In the genomic region with DNA sequence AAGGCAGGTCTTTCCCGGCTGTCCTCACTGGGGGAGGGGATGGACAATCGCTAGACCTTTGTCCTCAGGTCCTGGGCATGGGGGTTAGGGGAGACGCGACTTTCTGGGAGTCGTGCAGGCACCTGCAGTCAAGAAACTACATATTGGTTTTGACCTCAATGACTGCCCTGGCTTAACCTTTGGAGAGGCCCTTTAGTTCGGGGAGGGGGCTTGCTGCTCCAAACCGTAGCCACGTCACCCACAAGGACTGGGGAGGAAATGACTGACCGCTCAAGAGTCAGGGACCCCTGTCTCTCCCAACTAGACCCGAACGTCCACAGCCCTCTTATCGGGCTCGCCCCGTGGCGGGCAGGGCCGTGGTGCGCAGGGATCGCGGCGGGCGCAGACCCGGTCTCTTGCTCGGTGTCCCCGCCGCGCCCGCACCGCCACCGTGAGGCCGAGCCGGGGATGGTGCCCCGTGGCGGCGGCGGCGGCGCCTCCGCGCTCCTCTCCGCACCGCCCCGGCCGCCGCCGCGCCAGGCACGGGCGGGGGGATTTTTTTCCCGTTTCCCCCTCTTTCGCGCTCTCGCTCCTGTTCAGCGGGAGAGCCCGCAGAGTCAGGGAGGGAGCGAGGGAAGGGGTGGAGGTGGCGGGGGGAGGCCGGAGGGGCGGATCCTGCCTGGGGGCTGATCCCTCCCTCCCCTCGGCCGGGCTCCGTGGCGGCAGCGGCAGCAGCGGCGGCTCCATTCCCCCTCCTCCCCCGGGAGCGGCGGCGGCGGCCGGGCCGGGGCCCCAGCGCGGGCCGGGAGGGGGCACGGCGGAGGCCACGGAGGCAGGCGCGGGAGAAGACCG, we compare ENCODE assay signal across 1 cellular context.
TF ChIP-seq lines count a peak whose summit lies in the region.

A gene (plus strand): TSS at position 696 of the 831 bp plus-strand sequence. CDS start 3,579 bp downstream, outside the sequence.

TF ChIP-seq in K562, 482 proteins besides CTCF, POLR2A, EP300 and RAD21 (continued from another document and continues in another):
- no peak for TF ChIP-seq MAFG (tag; conservative IDR thresholded peaks at IDR 0.05)
- TF ChIP-seq KLF13 (tag; IDR thresholded peaks at IDR 0.05; ENCODE audit: borderline replicate concordance, low read depth), result no peak
- no peak for TF ChIP-seq POLR2B (IDR thresholded peaks at IDR 0.05; ENCODE audit: low read depth, partially characterized antibody)
- TF ChIP-seq FOXJ3 (CRISPR knock-in tag; IDR thresholded peaks at IDR 0.05), result no peak
- TF ChIP-seq, protein P1, sequence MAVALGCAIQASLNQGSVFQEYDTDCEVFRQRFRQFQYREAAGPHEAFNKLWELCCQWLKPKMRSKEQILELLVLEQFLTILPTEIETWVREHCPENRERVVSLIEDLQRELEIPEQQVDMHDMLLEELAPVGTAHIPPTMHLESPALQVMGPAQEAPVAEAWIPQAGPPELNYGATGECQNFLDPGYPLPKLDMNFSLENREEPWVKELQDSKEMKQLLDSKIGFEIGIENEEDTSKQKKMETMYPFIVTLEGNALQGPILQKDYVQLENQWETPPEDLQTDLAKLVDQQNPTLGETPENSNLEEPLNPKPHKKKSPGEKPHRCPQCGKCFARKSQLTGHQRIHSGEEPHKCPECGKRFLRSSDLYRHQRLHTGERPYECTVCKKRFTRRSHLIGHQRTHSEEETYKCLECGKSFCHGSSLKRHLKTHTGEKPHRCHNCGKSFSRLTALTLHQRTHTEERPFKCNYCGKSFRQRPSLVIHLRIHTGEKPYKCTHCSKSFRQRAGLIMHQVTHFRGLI (CRISPR knock-in tag; IDR thresholded peaks at IDR 0.05), result no peak
- no peak for TF ChIP-seq SIX5 (IDR thresholded peaks at IDR 0.05; ENCODE audit: borderline replicate concordance in 1 of 2, insufficient read depth in 1 of 2, low read depth in 1 of 2, low read length in 2 of 2)
- TF ChIP-seq, protein P2, sequence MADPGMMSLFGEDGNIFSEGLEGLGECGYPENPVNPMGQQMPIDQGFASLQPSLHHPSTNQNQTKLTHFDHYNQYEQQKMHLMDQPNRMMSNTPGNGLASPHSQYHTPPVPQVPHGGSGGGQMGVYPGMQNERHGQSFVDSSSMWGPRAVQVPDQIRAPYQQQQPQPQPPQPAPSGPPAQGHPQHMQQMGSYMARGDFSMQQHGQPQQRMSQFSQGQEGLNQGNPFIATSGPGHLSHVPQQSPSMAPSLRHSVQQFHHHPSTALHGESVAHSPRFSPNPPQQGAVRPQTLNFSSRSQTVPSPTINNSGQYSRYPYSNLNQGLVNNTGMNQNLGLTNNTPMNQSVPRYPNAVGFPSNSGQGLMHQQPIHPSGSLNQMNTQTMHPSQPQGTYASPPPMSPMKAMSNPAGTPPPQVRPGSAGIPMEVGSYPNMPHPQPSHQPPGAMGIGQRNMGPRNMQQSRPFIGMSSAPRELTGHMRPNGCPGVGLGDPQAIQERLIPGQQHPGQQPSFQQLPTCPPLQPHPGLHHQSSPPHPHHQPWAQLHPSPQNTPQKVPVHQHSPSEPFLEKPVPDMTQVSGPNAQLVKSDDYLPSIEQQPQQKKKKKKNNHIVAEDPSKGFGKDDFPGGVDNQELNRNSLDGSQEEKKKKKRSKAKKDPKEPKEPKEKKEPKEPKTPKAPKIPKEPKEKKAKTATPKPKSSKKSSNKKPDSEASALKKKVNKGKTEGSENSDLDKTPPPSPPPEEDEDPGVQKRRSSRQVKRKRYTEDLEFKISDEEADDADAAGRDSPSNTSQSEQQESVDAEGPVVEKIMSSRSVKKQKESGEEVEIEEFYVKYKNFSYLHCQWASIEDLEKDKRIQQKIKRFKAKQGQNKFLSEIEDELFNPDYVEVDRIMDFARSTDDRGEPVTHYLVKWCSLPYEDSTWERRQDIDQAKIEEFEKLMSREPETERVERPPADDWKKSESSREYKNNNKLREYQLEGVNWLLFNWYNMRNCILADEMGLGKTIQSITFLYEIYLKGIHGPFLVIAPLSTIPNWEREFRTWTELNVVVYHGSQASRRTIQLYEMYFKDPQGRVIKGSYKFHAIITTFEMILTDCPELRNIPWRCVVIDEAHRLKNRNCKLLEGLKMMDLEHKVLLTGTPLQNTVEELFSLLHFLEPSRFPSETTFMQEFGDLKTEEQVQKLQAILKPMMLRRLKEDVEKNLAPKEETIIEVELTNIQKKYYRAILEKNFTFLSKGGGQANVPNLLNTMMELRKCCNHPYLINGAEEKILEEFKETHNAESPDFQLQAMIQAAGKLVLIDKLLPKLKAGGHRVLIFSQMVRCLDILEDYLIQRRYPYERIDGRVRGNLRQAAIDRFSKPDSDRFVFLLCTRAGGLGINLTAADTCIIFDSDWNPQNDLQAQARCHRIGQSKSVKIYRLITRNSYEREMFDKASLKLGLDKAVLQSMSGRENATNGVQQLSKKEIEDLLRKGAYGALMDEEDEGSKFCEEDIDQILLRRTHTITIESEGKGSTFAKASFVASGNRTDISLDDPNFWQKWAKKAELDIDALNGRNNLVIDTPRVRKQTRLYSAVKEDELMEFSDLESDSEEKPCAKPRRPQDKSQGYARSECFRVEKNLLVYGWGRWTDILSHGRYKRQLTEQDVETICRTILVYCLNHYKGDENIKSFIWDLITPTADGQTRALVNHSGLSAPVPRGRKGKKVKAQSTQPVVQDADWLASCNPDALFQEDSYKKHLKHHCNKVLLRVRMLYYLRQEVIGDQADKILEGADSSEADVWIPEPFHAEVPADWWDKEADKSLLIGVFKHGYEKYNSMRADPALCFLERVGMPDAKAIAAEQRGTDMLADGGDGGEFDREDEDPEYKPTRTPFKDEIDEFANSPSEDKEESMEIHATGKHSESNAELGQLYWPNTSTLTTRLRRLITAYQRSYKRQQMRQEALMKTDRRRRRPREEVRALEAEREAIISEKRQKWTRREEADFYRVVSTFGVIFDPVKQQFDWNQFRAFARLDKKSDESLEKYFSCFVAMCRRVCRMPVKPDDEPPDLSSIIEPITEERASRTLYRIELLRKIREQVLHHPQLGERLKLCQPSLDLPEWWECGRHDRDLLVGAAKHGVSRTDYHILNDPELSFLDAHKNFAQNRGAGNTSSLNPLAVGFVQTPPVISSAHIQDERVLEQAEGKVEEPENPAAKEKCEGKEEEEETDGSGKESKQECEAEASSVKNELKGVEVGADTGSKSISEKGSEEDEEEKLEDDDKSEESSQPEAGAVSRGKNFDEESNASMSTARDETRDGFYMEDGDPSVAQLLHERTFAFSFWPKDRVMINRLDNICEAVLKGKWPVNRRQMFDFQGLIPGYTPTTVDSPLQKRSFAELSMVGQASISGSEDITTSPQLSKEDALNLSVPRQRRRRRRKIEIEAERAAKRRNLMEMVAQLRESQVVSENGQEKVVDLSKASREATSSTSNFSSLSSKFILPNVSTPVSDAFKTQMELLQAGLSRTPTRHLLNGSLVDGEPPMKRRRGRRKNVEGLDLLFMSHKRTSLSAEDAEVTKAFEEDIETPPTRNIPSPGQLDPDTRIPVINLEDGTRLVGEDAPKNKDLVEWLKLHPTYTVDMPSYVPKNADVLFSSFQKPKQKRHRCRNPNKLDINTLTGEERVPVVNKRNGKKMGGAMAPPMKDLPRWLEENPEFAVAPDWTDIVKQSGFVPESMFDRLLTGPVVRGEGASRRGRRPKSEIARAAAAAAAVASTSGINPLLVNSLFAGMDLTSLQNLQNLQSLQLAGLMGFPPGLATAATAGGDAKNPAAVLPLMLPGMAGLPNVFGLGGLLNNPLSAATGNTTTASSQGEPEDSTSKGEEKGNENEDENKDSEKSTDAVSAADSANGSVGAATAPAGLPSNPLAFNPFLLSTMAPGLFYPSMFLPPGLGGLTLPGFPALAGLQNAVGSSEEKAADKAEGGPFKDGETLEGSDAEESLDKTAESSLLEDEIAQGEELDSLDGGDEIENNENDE (IDR thresholded peaks at IDR 0.05; ENCODE audit: low read depth, low read length), result no peak
- TF ChIP-seq RBM25 (IDR thresholded peaks at IDR 0.05; ENCODE audit: low read depth, low read length, severe bottlenecking), result peak; percentile 7
- no peak for TF ChIP-seq TCF7 (IDR thresholded peaks at IDR 0.05; ENCODE audit: borderline replicate concordance)
- TF ChIP-seq MYC (IDR thresholded peaks at IDR 0.05; ENCODE audit: low read depth, low read length), result peak; percentile 63
- TF ChIP-seq MYC (CRISPR knock-in tag; IDR thresholded peaks at IDR 0.05; ENCODE audit: borderline replicate concordance, low read depth), result no peak
- TF ChIP-seq HDAC8 (tag; IDR thresholded peaks at IDR 0.05), result 0 out of 2 replicates have a peak, but pooled peaks have one; percentile 73
- 0 out of 2 replicates have a peak, but pooled peaks have one; percentile 17 for TF ChIP-seq TCF3 (CRISPR knock-in tag; IDR thresholded peaks at IDR 0.05)
- TF ChIP-seq, protein P3, sequence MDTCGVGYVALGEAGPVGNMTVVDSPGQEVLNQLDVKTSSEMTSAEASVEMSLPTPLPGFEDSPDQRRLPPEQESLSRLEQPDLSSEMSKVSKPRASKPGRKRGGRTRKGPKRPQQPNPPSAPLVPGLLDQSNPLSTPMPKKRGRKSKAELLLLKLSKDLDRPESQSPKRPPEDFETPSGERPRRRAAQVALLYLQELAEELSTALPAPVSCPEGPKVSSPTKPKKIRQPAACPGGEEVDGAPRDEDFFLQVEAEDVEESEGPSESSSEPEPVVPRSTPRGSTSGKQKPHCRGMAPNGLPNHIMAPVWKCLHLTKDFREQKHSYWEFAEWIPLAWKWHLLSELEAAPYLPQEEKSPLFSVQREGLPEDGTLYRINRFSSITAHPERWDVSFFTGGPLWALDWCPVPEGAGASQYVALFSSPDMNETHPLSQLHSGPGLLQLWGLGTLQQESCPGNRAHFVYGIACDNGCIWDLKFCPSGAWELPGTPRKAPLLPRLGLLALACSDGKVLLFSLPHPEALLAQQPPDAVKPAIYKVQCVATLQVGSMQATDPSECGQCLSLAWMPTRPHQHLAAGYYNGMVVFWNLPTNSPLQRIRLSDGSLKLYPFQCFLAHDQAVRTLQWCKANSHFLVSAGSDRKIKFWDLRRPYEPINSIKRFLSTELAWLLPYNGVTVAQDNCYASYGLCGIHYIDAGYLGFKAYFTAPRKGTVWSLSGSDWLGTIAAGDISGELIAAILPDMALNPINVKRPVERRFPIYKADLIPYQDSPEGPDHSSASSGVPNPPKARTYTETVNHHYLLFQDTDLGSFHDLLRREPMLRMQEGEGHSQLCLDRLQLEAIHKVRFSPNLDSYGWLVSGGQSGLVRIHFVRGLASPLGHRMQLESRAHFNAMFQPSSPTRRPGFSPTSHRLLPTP (IDR thresholded peaks at IDR 0.05; ENCODE audit: borderline replicate concordance, extremely low read depth, insufficient read length), result no peak
- TF ChIP-seq PCBP2 (IDR thresholded peaks at IDR 0.05; ENCODE audit: low read depth, low read length, poor library complexity, severe bottlenecking), result no peak
- TF ChIP-seq NR2F6 (CRISPR knock-in tag; IDR thresholded peaks at IDR 0.05), result no peak
- TF ChIP-seq MEF2D (tag; conservative IDR thresholded peaks at IDR 0.05; ENCODE audit: low read depth), result no peak
- TF ChIP-seq ILF3 (IDR thresholded peaks at IDR 0.05; ENCODE audit: borderline replicate concordance), result peak; percentile 54; the same call in 1 of the 2 replicates
- no peak for TF ChIP-seq THRAP3 (IDR thresholded peaks at IDR 0.05; ENCODE audit: borderline replicate concordance)
- TF ChIP-seq ZNF561 (CRISPR knock-in tag; conservative IDR thresholded peaks at IDR 0.05), result no peak
- TF ChIP-seq GTF2E2 (tag; IDR thresholded peaks at IDR 0.05), result peak; percentile 87; the same call in 1 of the 2 replicates
- TF ChIP-seq, protein P4, sequence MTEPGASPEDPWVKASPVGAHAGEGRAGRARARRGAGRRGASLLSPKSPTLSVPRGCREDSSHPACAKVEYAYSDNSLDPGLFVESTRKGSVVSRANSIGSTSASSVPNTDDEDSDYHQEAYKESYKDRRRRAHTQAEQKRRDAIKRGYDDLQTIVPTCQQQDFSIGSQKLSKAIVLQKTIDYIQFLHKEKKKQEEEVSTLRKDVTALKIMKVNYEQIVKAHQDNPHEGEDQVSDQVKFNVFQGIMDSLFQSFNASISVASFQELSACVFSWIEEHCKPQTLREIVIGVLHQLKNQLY (CRISPR knock-in tag; conservative IDR thresholded peaks at IDR 0.05), result no peak
- TF ChIP-seq ZEB2 (IDR thresholded peaks at IDR 0.05), result no peak
- 0 out of 2 replicates have a peak, but pooled peaks have one; percentile 71 for TF ChIP-seq ZNF12 (CRISPR knock-in tag; IDR thresholded peaks at IDR 0.05)
- TF ChIP-seq, protein P5, sequence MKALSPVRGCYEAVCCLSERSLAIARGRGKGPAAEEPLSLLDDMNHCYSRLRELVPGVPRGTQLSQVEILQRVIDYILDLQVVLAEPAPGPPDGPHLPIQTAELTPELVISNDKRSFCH (CRISPR knock-in tag; IDR thresholded peaks at IDR 0.05), result no peak
- TF ChIP-seq, protein P5 (tag; IDR thresholded peaks at IDR 0.05), result peak; percentile 72; the same call in 1 of the 2 replicates
- TF ChIP-seq ZNF436 (CRISPR knock-in tag; IDR thresholded peaks at IDR 0.05), result no peak
- peak in 1 of 3 experiments; percentile 53 for TF ChIP-seq YY1 (IDR thresholded peaks at IDR 0.05; ENCODE audit: borderline replicate concordance in 1 of 3, control insufficient read depth in 1 of 3, extremely low read depth in 1 of 3, insufficient read depth in 3 of 3, insufficient read length in 1 of 3, insufficient replicate concordance in 2 of 3, low read depth in 1 of 3, low read length in 2 of 3)
- no peak for TF ChIP-seq PHF20 (IDR thresholded peaks at IDR 0.05; ENCODE audit: partially characterized antibody)
- peak; percentile 68; the same call in 1 of the 2 replicates for TF ChIP-seq CBFB (CRISPR knock-in tag; IDR thresholded peaks at IDR 0.05)
- TF ChIP-seq BRCA1 (IDR thresholded peaks at IDR 0.05), result no peak
- no peak for TF ChIP-seq BRCA1 (CRISPR knock-in tag; IDR thresholded peaks at IDR 0.05)
- TF ChIP-seq NCOR1 (IDR thresholded peaks at IDR 0.05), result 0 out of 2 replicates have a peak, but pooled peaks have one; percentile 10
- TF ChIP-seq, protein P6, sequence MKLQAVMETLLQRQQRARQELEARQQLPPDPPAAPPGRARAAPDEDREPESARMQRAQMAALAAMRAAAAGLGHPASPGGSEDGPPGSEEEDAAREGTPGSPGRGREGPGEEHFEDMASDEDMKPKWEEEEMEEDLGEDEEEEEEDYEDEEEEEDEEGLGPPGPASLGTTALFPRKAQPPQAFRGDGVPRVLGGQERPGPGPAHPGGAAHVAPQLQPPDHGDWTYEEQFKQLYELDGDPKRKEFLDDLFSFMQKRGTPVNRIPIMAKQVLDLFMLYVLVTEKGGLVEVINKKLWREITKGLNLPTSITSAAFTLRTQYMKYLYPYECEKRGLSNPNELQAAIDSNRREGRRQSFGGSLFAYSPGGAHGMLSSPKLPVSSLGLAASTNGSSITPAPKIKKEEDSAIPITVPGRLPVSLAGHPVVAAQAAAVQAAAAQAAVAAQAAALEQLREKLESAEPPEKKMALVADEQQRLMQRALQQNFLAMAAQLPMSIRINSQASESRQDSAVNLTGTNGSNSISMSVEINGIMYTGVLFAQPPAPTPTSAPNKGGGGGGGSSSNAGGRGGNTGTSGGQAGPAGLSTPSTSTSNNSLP (IDR thresholded peaks at IDR 0.05; ENCODE audit: borderline replicate concordance, low read depth, low read length), result no peak
- no peak for TF ChIP-seq ZC3H11A (IDR thresholded peaks at IDR 0.05; ENCODE audit: low read depth, low read length)
- peak; percentile 74; the same call in 1 of the 2 replicates for TF ChIP-seq KDM2B (CRISPR knock-in tag; IDR thresholded peaks at IDR 0.05)
